In genomic region chr2:203330434-203330833, GRCh38 we compare ENCODE assay signal across 11 cellular contexts. TPM values are rescaled to one million over a fixed set of nuclear protein-coding genes. Genes with fewer than 3 reads are reported as not detected.
DNase-seq lines count a peak whose midpoint lies in the region; ATAC-seq and TF ChIP-seq lines count a peak whose summit lies in the region.
"Had no signal": no experiment of that assay in that cellular context is flagged by ENCODE, and none has a peak within 500 bp of the region (broad histone marks: within the 10 kb centered on the region; RNA-seq: fewer than 3 reads in every experiment).

No MANE protein-coding gene starts in this region.

- TF ChIP-seq CTCF in HFF-Myc (IDR thresholded peaks at IDR 0.05; ENCODE audit: low read depth, low read length, missing control alignments) (no peak), upper lobe of right lung (IDR thresholded peaks at IDR 0.05) (no peak)

- peak overlapping the region; percentile 81 for H3K4me2 ChIP-seq in BLaER1

- peak overlapping the region; percentile 98; the same call in 1 of the 2 replicates for H3K4me3 ChIP-seq in BLaER1
- peak overlapping the region; percentile 66 for H3K4me3 ChIP-seq in HFF-Myc (replicated peaks; ENCODE audit: low read depth, low read length)
- H3K4me3 ChIP-seq in upper lobe of right lung = no peak overlapping the region
- H3K4me3 ChIP-seq: coronary artery, mucosa of descending colon had no signal

- H3K4me3 Mint-ChIP-seq in activated T-helper 17 cell treated with anti-CD3 and anti-CD28 coated beads, Interleukin-2, amount 50 U/mL, for 72 hours = peak overlapping the region; percentile 82
- peak overlapping the region; percentile 1 to 93 (median 90) for H3K4me3 Mint-ChIP-seq in immature natural killer cell

- 0 out of 2 replicates have a peak overlapping the region, but pooled peaks have one; percentile 15 for H3K9ac ChIP-seq in BLaER1

- ATAC-seq in activated T-helper 17 cell treated with anti-CD3 and anti-CD28 coated beads, Interleukin-2, amount 50 U/mL, for 72 hours (replicated peaks) = no peak
- ATAC-seq in HG02852 (IDR thresholded peaks at IDR 0.05; ENCODE audit: unreplicated experiment) (no peak), HG02623 (IDR thresholded peaks at IDR 0.05; ENCODE audit: unreplicated experiment) (no peak), upper lobe of right lung (no peak)

- H3K36me3 Mint-ChIP-seq in activated T-helper 17 cell treated with anti-CD3 and anti-CD28 coated beads, Interleukin-2, amount 50 U/mL, for 72 hours (ENCODE audit: low read depth) = peaks cover 6% of the 10 kb centered on the region
- H3K36me3 Mint-ChIP-seq in immature natural killer cell = no peaks in the 10 kb centered on the region

- H3K36me3 ChIP-seq in BLaER1 = peaks cover 18% of the 10 kb centered on the region
- no peaks in the 10 kb centered on the region for H3K36me3 ChIP-seq in upper lobe of right lung

- H3K27ac ChIP-seq in BLaER1 = no peak overlapping the region
- H3K27ac ChIP-seq in upper lobe of right lung = no peak overlapping the region
- H3K27ac ChIP-seq: coronary artery had no signal

- H3K9me3 ChIP-seq in BLaER1 (no peaks in the 10 kb centered on the region), upper lobe of right lung (no peaks in the 10 kb centered on the region)
- H3K9me3 ChIP-seq: mucosa of descending colon had no signal

- H3K27ac Mint-ChIP-seq in activated T-helper 17 cell treated with anti-CD3 and anti-CD28 coated beads, Interleukin-2, amount 50 U/mL, for 72 hours = no peak overlapping the region
- H3K27ac Mint-ChIP-seq in immature natural killer cell = peak overlapping the region in 3 of 6 donors; percentile 8 to 18 (median 12)
- H3K27ac Mint-ChIP-seq: activated B cell treated with CpG ODN at 0.5 μM for 24 hours had no signal

- DNase-seq in HFF-Myc (ENCODE audit: extremely low read depth, low read depth) (no peak), immature natural killer cell (no peak), foreskin melanocyte (no peak), upper lobe of right lung (no peak)
- DNase-seq: activated B cell treated with CpG ODN at 0.5 μM for 24 hours, mucosa of descending colon had no signal

- H3K27me3 ChIP-seq in BLaER1 = no peaks in the 10 kb centered on the region
- no peaks in the 10 kb centered on the region for H3K27me3 ChIP-seq in upper lobe of right lung

- peaks cover 17% of the 10 kb centered on the region for H3K4me1 Mint-ChIP-seq in activated T-helper 17 cell treated with anti-CD3 and anti-CD28 coated beads, Interleukin-2, amount 50 U/mL, for 72 hours
- peaks cover 17 to 27% of the 10 kb centered on the region in 2 donors for H3K4me1 Mint-ChIP-seq in immature natural killer cell

- no peaks in the 10 kb centered on the region for H3K9me3 Mint-ChIP-seq in activated T-helper 17 cell treated with anti-CD3 and anti-CD28 coated beads, Interleukin-2, amount 50 U/mL, for 72 hours
- no peaks in the 10 kb centered on the region for H3K9me3 Mint-ChIP-seq in immature natural killer cell
- H3K9me3 Mint-ChIP-seq: activated B cell treated with CpG ODN at 0.5 μM for 24 hours had no signal

- peaks cover 35% of the 10 kb centered on the region for H4K20me1 ChIP-seq in BLaER1

- H3K4me1 ChIP-seq in BLaER1 (peaks cover 33% of the 10 kb centered on the region), upper lobe of right lung (peaks cover 18% of the 10 kb centered on the region)

- intact Hi-C loops in upper lobe of right lung (cut with DNase I) = no loop called here

- no peaks in the 10 kb centered on the region for H3K27me3 Mint-ChIP-seq in activated T-helper 17 cell treated with anti-CD3 and anti-CD28 coated beads, Interleukin-2, amount 50 U/mL, for 72 hours
- peaks cover 2 to 7% (median 4%) of the 10 kb centered on the region in 3 donors for H3K27me3 Mint-ChIP-seq in immature natural killer cell (ENCODE audit: low read depth in 3 of 3)
- H3K27me3 Mint-ChIP-seq: activated B cell treated with CpG ODN at 0.5 μM for 24 hours had no signal

RNA-seq across cellular contexts. Expression of gene ABI2, which starts 2.2 kb away (rescaled TPM):
- 10 to 100 TPM; 35.6 to 38.6 TPM for total RNA-seq in activated T-helper 17 cell treated with anti-CD3 and anti-CD28 coated beads, Interleukin-2, amount 50 U/mL, for 72 hours
- polyA plus RNA-seq in immature natural killer cell = 10 to 100 TPM; 17.3 to 19.0 (median 17.6) TPM
- 46.3 TPM for total RNA-seq in upper lobe of right lung
